In the genomic region with DNA sequence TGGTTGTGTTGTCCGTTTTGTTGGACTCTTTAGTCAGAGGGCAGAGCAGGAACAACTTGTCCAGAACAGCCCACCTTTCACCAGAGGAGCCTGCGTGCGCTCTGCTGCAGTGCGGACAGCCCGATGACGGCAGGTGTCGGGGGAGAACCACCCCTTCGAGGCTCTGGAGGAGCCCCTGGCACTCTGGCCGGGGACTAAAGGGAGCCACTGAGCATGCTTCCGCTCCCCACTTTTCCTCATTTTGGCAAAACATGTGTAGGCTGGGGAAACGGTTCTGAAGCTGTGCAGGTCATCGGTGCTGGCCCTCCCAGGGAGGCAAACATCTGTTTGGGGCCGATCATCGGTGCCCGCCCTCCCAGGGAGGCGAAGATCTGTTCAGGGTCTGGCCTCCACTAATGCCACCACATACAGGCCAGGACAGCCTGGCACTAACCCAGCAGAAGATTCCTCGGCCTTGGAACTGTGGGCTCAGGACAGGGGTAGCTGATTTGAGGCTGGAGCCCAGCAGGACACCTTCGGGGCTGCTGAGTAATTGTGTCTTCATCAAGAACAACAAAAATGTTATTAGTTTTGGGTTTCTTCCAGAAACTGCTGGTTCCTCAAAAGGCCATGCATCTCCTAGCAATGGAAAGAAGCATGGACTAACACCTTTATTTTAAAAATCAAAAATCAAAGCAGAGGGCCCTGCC, we compare ENCODE assay signal across 31 cellular contexts.
"Had no signal": no experiment of that assay in that cellular context is flagged by ENCODE, and none has a peak within 500 bp of the region (broad histone marks: within the 10 kb centered on the region; RNA-seq: fewer than 3 reads in every experiment).

No MANE protein-coding gene starts in this region.

- ATAC-seq: activated CD8-positive, alpha-beta memory T cell treated with anti-CD3 and anti-CD28 coated beads, Interleukin-2, amount 10 ng/mL, durations not matched to agents 7 days and 5 days; activated CD8-positive, alpha-beta T cell treated with anti-CD3 and anti-CD28 coated beads, Interleukin-2, amount 10 ng/mL, durations not matched to agents 7 days and 5 days; heart left ventricle; left lobe of liver; lower lobe of right lung; mucosa of descending colon; stimulated activated naive B cell treated with anti-CD40 and anti-IgM and Interleukin-4, amounts not matched to agents 10 μg/mL and 1 μg/mL and 100 μg/mL, for 72 hours; T-cell had no signal

- DNase-seq: activated B cell treated with CpG ODN at 0.5 μM for 24 hours; activated CD4-positive, alpha-beta T cell treated with anti-CD3 and anti-CD28 coated beads, Interleukin-2, amount 50 U/mL, for 1 hour; activated CD8-positive, alpha-beta memory T cell treated with anti-CD3 and anti-CD28 coated beads, Interleukin-2, amount 10 ng/mL, durations not matched to agents 7 days and 5 days; activated CD8-positive, alpha-beta T cell treated with anti-CD3 and anti-CD28 coated beads, Interleukin-2, amount 10 ng/mL, durations not matched to agents 7 days and 5 days; activated naive CD4-positive, alpha-beta T cell treated with anti-CD3 and anti-CD28 coated beads for 36 hours; activated naive CD8-positive, alpha-beta T cell treated with anti-CD3 and anti-CD28 coated beads for 36 hours; activated T-cell treated with anti-CD3 and anti-CD28 coated beads, Interleukin-2, amount 50 U/mL, for 48 hours; brain microvascular endothelial cell; dorsolateral prefrontal cortex; effector memory CD4-positive, alpha-beta T cell; heart left ventricle; hypothalamus; immature natural killer cell; kidney glomerular epithelial cell; lower lobe of right lung; mesendoderm; mucosa of descending colon; nephron progenitor cell; ovary; stimulated activated CD4-positive, alpha-beta T cell treated with anti-CD3 and anti-CD28 coated beads, Interleukin-15, amount 100 ng/mL, for 24 hours; stimulated activated CD4-positive, alpha-beta T cell treated with anti-CD3 and anti-CD28 coated beads, Interleukin-2, amount 100 ng/mL, for 24 hours; stimulated activated naive B cell treated with anti-CD40 and anti-IgM and Interleukin-4, amounts not matched to agents 10 μg/mL and 1 μg/mL and 100 μg/mL, for 72 hours; stomach; T-cell; thyroid gland; upper lobe of left lung had no signal

- H3K4me3 ChIP-seq: ascending aorta, coronary artery, dorsolateral prefrontal cortex, heart left ventricle, lower lobe of right lung, mucosa of descending colon, ovary, prostate gland, stomach, thyroid gland, upper lobe of left lung, vagina had no signal
